In the genomic region with DNA sequence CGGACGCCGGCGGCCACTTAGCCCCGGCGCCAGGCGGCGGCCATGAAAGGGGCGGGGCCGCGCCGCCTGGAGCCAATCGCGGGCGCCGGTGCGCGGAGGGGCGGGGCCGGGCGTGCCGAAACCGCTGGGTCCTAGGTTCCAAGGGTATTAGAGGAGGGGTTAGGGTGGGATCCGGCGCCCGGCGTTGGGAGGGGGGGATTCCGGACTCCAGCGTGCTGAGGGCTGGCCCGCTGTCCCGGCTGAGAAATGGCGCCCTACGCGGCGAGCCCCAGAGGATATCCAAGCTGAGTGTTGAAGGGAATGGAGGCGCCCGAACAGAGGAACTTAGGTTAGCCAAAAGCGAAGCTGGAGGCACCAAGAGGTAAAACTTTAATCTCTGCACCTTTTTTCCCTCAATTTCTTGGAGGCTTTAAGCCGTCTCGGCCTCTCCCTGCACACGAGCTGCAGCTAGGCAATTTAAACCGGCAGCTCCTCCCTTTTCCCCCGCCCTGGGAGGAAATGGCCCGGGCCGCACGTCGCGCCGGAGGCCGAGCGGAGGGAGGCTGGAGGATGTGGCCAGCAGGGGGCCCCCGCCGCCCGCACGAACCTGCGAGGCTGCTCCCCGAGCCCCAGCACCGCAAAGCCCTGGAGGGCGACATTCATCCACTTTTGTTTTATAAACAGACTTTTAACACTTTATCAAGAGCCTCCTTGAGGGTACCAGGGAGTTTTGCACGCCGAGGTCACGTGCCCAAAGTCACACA, we compare ENCODE assay signal across 1 cellular context.
TF ChIP-seq lines count a peak whose summit lies in the region.

A gene with protein sequence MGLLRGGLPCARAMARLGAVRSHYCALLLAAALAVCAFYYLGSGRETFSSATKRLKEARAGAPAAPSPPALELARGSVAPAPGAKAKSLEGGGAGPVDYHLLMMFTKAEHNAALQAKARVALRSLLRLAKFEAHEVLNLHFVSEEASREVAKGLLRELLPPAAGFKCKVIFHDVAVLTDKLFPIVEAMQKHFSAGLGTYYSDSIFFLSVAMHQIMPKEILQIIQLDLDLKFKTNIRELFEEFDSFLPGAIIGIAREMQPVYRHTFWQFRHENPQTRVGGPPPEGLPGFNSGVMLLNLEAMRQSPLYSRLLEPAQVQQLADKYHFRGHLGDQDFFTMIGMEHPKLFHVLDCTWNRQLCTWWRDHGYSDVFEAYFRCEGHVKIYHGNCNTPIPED (minus strand): TSS at position 44 of the 743 bp plus-strand sequence. CDS start 101 bp downstream, outside the sequence.

TF ChIP-seq in HepG2, 621 proteins besides CTCF, POLR2A, EP300 and RAD21 (continued from another document and continues in another):
- TF ChIP-seq, protein P1, sequence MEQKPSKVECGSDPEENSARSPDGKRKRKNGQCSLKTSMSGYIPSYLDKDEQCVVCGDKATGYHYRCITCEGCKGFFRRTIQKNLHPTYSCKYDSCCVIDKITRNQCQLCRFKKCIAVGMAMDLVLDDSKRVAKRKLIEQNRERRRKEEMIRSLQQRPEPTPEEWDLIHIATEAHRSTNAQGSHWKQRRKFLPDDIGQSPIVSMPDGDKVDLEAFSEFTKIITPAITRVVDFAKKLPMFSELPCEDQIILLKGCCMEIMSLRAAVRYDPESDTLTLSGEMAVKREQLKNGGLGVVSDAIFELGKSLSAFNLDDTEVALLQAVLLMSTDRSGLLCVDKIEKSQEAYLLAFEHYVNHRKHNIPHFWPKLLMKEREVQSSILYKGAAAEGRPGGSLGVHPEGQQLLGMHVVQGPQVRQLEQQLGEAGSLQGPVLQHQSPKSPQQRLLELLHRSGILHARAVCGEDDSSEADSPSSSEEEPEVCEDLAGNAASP (CRISPR knock-in tag; IDR thresholded peaks at IDR 0.05; ENCODE audit: borderline replicate concordance) = peak; percentile 62; the same call in 1 of the 2 replicates
- TF ChIP-seq, protein P2, sequence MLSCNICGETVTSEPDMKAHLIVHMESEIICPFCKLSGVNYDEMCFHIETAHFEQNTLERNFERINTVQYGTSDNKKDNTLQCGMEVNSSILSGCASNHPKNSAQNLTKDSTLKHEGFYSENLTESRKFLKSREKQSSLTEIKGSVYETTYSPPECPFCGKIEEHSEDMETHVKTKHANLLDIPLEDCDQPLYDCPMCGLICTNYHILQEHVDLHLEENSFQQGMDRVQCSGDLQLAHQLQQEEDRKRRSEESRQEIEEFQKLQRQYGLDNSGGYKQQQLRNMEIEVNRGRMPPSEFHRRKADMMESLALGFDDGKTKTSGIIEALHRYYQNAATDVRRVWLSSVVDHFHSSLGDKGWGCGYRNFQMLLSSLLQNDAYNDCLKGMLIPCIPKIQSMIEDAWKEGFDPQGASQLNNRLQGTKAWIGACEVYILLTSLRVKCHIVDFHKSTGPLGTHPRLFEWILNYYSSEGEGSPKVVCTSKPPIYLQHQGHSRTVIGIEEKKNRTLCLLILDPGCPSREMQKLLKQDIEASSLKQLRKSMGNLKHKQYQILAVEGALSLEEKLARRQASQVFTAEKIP (CRISPR knock-in tag; IDR thresholded peaks at IDR 0.05; ENCODE audit: borderline replicate concordance) = no peak
- TF ChIP-seq ZNF124 (CRISPR knock-in tag; IDR thresholded peaks at IDR 0.05) = no peak
- TF ChIP-seq SP4 (CRISPR knock-in tag; IDR thresholded peaks at IDR 0.05) = peak; percentile 78
- TF ChIP-seq ZNF709 (CRISPR knock-in tag; IDR thresholded peaks at IDR 0.05) = no peak; the same call in 1 of the 2 replicates
- no peak for TF ChIP-seq PAWR (CRISPR knock-in tag; IDR thresholded peaks at IDR 0.05; ENCODE audit: borderline replicate concordance)
- peak; percentile 54; the same call in 1 of the 2 replicates for TF ChIP-seq MEIS2 (CRISPR knock-in tag; IDR thresholded peaks at IDR 0.05)
- peak; percentile 82; the same call in 1 of the 2 replicates for TF ChIP-seq ZKSCAN8 (CRISPR knock-in tag; IDR thresholded peaks at IDR 0.05; ENCODE audit: borderline replicate concordance)
- TF ChIP-seq ATF7-NPFF (CRISPR knock-in tag; IDR thresholded peaks at IDR 0.05; ENCODE audit: low read depth) = no peak
- TF ChIP-seq RFX3 (CRISPR knock-in tag; IDR thresholded peaks at IDR 0.05) = no peak
- no peak for TF ChIP-seq NFIB (CRISPR knock-in tag; IDR thresholded peaks at IDR 0.05; ENCODE audit: borderline replicate concordance)
- TF ChIP-seq KLF13 (CRISPR knock-in tag; IDR thresholded peaks at IDR 0.05) = no peak
- TF ChIP-seq FOXM1 (CRISPR knock-in tag; IDR thresholded peaks at IDR 0.05) = no peak
- 0 out of 2 replicates have a peak, but pooled peaks have one; percentile 76 for TF ChIP-seq ZSCAN20 (CRISPR knock-in tag; IDR thresholded peaks at IDR 0.05; ENCODE audit: borderline replicate concordance)
- TF ChIP-seq POLR2AphosphoS2 (IDR thresholded peaks at IDR 0.05; ENCODE audit: low read depth, low read length) = no peak
- 0 out of 2 replicates have a peak, but pooled peaks have one; percentile 57 for TF ChIP-seq ZNF34 (CRISPR knock-in tag; IDR thresholded peaks at IDR 0.05; ENCODE audit: borderline replicate concordance)
- no peak for TF ChIP-seq BRD4 (CRISPR knock-in tag; IDR thresholded peaks at IDR 0.05)
- peak; percentile 52; the same call in 1 of the 2 replicates for TF ChIP-seq SALL1 (CRISPR knock-in tag; IDR thresholded peaks at IDR 0.05)
- TF ChIP-seq, protein P3, sequence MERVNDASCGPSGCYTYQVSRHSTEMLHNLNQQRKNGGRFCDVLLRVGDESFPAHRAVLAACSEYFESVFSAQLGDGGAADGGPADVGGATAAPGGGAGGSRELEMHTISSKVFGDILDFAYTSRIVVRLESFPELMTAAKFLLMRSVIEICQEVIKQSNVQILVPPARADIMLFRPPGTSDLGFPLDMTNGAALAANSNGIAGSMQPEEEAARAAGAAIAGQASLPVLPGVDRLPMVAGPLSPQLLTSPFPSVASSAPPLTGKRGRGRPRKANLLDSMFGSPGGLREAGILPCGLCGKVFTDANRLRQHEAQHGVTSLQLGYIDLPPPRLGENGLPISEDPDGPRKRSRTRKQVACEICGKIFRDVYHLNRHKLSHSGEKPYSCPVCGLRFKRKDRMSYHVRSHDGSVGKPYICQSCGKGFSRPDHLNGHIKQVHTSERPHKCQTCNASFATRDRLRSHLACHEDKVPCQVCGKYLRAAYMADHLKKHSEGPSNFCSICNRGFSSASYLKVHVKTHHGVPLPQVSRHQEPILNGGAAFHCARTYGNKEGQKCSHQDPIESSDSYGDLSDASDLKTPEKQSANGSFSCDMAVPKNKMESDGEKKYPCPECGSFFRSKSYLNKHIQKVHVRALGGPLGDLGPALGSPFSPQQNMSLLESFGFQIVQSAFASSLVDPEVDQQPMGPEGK (CRISPR knock-in tag; IDR thresholded peaks at IDR 0.05) = peak; percentile 64
- 0 out of 2 replicates have a peak, but pooled peaks have one; percentile 21 for TF ChIP-seq IRF2 (CRISPR knock-in tag; IDR thresholded peaks at IDR 0.05)
- TF ChIP-seq, protein P4, sequence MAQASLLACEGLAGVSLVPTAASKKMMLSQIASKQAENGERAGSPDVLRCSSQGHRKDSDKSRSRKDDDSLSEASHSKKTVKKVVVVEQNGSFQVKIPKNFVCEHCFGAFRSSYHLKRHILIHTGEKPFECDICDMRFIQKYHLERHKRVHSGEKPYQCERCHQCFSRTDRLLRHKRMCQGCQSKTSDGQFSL (CRISPR knock-in tag; IDR thresholded peaks at IDR 0.05) = no peak
- TF ChIP-seq MXD4 (CRISPR knock-in tag; IDR thresholded peaks at IDR 0.05) = peak; percentile 55
- TF ChIP-seq, protein P5, sequence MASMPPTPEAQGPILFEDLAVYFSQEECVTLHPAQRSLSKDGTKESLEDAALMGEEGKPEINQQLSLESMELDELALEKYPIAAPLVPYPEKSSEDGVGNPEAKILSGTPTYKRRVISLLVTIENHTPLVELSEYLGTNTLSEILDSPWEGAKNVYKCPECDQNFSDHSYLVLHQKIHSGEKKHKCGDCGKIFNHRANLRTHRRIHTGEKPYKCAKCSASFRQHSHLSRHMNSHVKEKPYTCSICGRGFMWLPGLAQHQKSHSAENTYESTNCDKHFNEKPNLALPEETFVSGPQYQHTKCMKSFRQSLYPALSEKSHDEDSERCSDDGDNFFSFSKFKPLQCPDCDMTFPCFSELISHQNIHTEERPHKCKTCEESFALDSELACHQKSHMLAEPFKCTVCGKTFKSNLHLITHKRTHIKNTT (CRISPR knock-in tag; IDR thresholded peaks at IDR 0.05) = no peak
- TF ChIP-seq MATR3 (CRISPR knock-in tag; IDR thresholded peaks at IDR 0.05) = no peak
- TF ChIP-seq ZNF883 (CRISPR knock-in tag; IDR thresholded peaks at IDR 0.05; ENCODE audit: not compliant biosample characterization) = peak; percentile 0
- no peak; the same call in 1 of the 2 replicates for TF ChIP-seq TARDBP (CRISPR knock-in tag; IDR thresholded peaks at IDR 0.05)
- TF ChIP-seq ZNF331 (CRISPR knock-in tag; IDR thresholded peaks at IDR 0.05) = no peak
- peak; percentile 74 for TF ChIP-seq ZNF205 (CRISPR knock-in tag; IDR thresholded peaks at IDR 0.05)
- TF ChIP-seq, protein P6, sequence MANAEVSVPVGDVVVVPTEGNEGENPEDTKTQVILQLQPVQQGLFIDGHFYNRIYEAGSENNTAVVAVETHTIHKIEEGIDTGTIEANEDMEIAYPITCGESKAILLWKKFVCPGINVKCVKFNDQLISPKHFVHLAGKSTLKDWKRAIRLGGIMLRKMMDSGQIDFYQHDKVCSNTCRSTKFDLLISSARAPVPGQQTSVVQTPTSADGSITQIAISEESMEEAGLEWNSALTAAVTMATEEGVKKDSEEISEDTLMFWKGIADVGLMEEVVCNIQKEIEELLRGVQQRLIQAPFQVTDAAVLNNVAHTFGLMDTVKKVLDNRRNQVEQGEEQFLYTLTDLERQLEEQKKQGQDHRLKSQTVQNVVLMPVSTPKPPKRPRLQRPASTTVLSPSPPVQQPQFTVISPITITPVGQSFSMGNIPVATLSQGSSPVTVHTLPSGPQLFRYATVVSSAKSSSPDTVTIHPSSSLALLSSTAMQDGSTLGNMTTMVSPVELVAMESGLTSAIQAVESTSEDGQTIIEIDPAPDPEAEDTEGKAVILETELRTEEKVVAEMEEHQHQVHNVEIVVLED (CRISPR knock-in tag; IDR thresholded peaks at IDR 0.05; ENCODE audit: borderline replicate concordance) = peak; percentile 63
- TF ChIP-seq ETV5 (CRISPR knock-in tag; IDR thresholded peaks at IDR 0.05; ENCODE audit: borderline replicate concordance) = peak; percentile 64; the same call in 1 of the 2 replicates
- TF ChIP-seq, protein P7, sequence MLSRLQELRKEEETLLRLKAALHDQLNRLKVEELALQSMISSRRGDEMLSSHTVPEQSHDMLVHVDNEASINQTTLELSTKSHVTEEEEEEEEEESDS (CRISPR knock-in tag; IDR thresholded peaks at IDR 0.05; ENCODE audit: borderline replicate concordance) = no peak
- peak; percentile 64; the same call in 1 of the 2 replicates for TF ChIP-seq ZNF782 (CRISPR knock-in tag; IDR thresholded peaks at IDR 0.05; ENCODE audit: borderline replicate concordance)
- TF ChIP-seq, protein P8, sequence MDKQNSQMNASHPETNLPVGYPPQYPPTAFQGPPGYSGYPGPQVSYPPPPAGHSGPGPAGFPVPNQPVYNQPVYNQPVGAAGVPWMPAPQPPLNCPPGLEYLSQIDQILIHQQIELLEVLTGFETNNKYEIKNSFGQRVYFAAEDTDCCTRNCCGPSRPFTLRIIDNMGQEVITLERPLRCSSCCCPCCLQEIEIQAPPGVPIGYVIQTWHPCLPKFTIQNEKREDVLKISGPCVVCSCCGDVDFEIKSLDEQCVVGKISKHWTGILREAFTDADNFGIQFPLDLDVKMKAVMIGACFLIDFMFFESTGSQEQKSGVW (CRISPR knock-in tag; IDR thresholded peaks at IDR 0.05; ENCODE audit: borderline replicate concordance) = no peak; the same call in 1 of the 2 replicates
- no peak for TF ChIP-seq ZNF790 (CRISPR knock-in tag; IDR thresholded peaks at IDR 0.05; ENCODE audit: borderline replicate concordance)
- TF ChIP-seq ZNF17 (CRISPR knock-in tag; IDR thresholded peaks at IDR 0.05) = no peak
- TF ChIP-seq, protein P9, sequence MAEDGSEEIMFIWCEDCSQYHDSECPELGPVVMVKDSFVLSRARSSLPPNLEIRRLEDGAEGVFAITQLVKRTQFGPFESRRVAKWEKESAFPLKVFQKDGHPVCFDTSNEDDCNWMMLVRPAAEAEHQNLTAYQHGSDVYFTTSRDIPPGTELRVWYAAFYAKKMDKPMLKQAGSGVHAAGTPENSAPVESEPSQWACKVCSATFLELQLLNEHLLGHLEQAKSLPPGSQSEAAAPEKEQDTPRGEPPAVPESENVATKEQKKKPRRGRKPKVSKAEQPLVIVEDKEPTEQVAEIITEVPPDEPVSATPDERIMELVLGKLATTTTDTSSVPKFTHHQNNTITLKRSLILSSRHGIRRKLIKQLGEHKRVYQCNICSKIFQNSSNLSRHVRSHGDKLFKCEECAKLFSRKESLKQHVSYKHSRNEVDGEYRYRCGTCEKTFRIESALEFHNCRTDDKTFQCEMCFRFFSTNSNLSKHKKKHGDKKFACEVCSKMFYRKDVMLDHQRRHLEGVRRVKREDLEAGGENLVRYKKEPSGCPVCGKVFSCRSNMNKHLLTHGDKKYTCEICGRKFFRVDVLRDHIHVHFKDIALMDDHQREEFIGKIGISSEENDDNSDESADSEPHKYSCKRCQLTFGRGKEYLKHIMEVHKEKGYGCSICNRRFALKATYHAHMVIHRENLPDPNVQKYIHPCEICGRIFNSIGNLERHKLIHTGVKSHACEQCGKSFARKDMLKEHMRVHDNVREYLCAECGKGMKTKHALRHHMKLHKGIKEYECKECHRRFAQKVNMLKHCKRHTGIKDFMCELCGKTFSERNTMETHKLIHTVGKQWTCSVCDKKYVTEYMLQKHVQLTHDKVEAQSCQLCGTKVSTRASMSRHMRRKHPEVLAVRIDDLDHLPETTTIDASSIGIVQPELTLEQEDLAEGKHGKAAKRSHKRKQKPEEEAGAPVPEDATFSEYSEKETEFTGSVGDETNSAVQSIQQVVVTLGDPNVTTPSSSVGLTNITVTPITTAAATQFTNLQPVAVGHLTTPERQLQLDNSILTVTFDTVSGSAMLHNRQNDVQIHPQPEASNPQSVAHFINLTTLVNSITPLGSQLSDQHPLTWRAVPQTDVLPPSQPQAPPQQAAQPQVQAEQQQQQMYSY (CRISPR knock-in tag; IDR thresholded peaks at IDR 0.05) = no peak
- no peak; the same call in 1 of the 2 replicates for TF ChIP-seq ZNF773 (CRISPR knock-in tag; IDR thresholded peaks at IDR 0.05; ENCODE audit: borderline replicate concordance)
- TF ChIP-seq KAT8 (CRISPR knock-in tag; IDR thresholded peaks at IDR 0.05) = peak; percentile 67; the same call in 1 of the 2 replicates
- TF ChIP-seq ZSCAN21 (CRISPR knock-in tag; IDR thresholded peaks at IDR 0.05; ENCODE audit: borderline replicate concordance) = no peak
- TF ChIP-seq ZNF317 (CRISPR knock-in tag; IDR thresholded peaks at IDR 0.05) = peak; percentile 72
- TF ChIP-seq U2AF2 (IDR thresholded peaks at IDR 0.05; ENCODE audit: low read depth, low read length) = no peak
- peak; percentile 92 for TF ChIP-seq SMAD3 (CRISPR knock-in tag; IDR thresholded peaks at IDR 0.05)
- TF ChIP-seq ELF1 (CRISPR knock-in tag; IDR thresholded peaks at IDR 0.05) = peak; percentile 38; the same call in 1 of the 2 replicates
- TF ChIP-seq ZBTB3 (CRISPR knock-in tag; IDR thresholded peaks at IDR 0.05; ENCODE audit: borderline replicate concordance, low read depth) = 0 out of 2 replicates have a peak, but pooled peaks have one; percentile 35
- TF ChIP-seq SPEN (CRISPR knock-in tag; IDR thresholded peaks at IDR 0.05; ENCODE audit: low read depth) = 0 out of 2 replicates have a peak, but pooled peaks have one; percentile 45
